In genomic region chr1:206684003-206684402, GRCh38 we compare ENCODE assay signal across 9 cellular contexts. TPM values are rescaled to one million over a fixed set of nuclear protein-coding genes. Genes with fewer than 3 reads are reported as not detected.
DNase-seq lines count a peak whose midpoint lies in the region; ATAC-seq, FAIRE-seq and TF ChIP-seq lines count a peak whose summit lies in the region.
"Had no signal": no experiment of that assay in that cellular context is flagged by ENCODE, and none has a peak within 500 bp of the region (broad histone marks: within the 10 kb centered on the region; RNA-seq: fewer than 3 reads in every experiment).

No MANE protein-coding gene starts in this region.

- H3K4ac ChIP-seq in mesenchymal stem cell (ENCODE audit: low read depth in 1 of 2, low read length in 2 of 2) = no peak overlapping the region

- no peak overlapping the region for H3K27ac Mint-ChIP-seq in stimulated activated naive CD8-positive, alpha-beta T cell treated with anti-CD3 and anti-CD28 coated beads, Interleukin-15, Interleukin-2, amounts not matched to agents 100 ng/mL and 50 ng/mL, for 24 hours

- H3K4me3 Mint-ChIP-seq in stimulated activated naive CD8-positive, alpha-beta T cell treated with anti-CD3 and anti-CD28 coated beads, Interleukin-15, Interleukin-2, amounts not matched to agents 100 ng/mL and 50 ng/mL, for 24 hours = peak overlapping the region; percentile 82

- no peak for TF ChIP-seq POLR2A in breast epithelium (IDR thresholded peaks at IDR 0.05)

- H3K36me3 ChIP-seq in breast epithelium = no peaks in the 10 kb centered on the region
- no peaks in the 10 kb centered on the region for H3K36me3 ChIP-seq in mesenchymal stem cell (ENCODE audit: control insufficient read depth in 1 of 2, insufficient read depth in 2 of 2, low read depth in 1 of 2, low read length in 2 of 2)
- H3K36me3 ChIP-seq: uterus had no signal

- H3K9me3 Mint-ChIP-seq in stimulated activated naive CD8-positive, alpha-beta T cell treated with anti-CD3 and anti-CD28 coated beads, Interleukin-15, Interleukin-2, amounts not matched to agents 100 ng/mL and 50 ng/mL, for 24 hours = no peaks in the 10 kb centered on the region

- no peak overlapping the region for H2AK5ac ChIP-seq in mesenchymal stem cell (ENCODE audit: low read length, severe bottlenecking)

- no peak overlapping the region for H3K14ac ChIP-seq in mesenchymal stem cell (ENCODE audit: low read length in 2 of 2)

- peaks cover 2% of the 10 kb centered on the region for H3K79me1 ChIP-seq in mesenchymal stem cell (replicated peaks; ENCODE audit: low read length, poor library complexity, severe bottlenecking)

- 71% methylated on average over 5 of the region's 8 CpGs for WGBS in mesenchymal stem cell

- no peak for DNase-seq in stimulated activated naive CD8-positive, alpha-beta T cell treated with anti-CD3 and anti-CD28 coated beads, Interleukin-15, Interleukin-2, amounts not matched to agents 100 U/mL and 50 U/mL, for 24 hours
- no peak for DNase-seq in breast epithelium (ENCODE audit: low spot score in 2 of 2)
- DNase-seq in mesenchymal stem cell = no peak
- DNase-seq in NCI-H1930 (lab: John Stamatoyannopoulos, UW) = no peak
- no peak for DNase-seq in HTR-8/SVneo (ENCODE audit: insufficient read length, low spot score)
- no peak for DNase-seq in Kasumi-1 (lab: John Stamatoyannopoulos, UW)

- no peak overlapping the region for H2BK15ac ChIP-seq in mesenchymal stem cell (ENCODE audit: low read depth, poor library complexity, severe bottlenecking)

- no peak overlapping the region for H3K23ac ChIP-seq in mesenchymal stem cell (ENCODE audit: low read length in 2 of 2)

- no peak overlapping the region for H2AFZ ChIP-seq in mesenchymal stem cell (ENCODE audit: low read depth, low read length)

- no peak overlapping the region for H2BK5ac ChIP-seq in mesenchymal stem cell (ENCODE audit: low read depth, low read length, poor library complexity, severe bottlenecking)

- no peak overlapping the region for H2BK120ac ChIP-seq in mesenchymal stem cell (ENCODE audit: low read depth, low read length)

- TF ChIP-seq CTCF in breast epithelium (IDR thresholded peaks at IDR 0.05) = no peak

- H3K9ac ChIP-seq in mesenchymal stem cell (ENCODE audit: low read length) = peak overlapping the region; percentile 79

- H3K36me3 Mint-ChIP-seq in stimulated activated naive CD8-positive, alpha-beta T cell treated with anti-CD3 and anti-CD28 coated beads, Interleukin-15, Interleukin-2, amounts not matched to agents 100 ng/mL and 50 ng/mL, for 24 hours (ENCODE audit: low read depth) = peaks cover 13% of the 10 kb centered on the region

- peaks cover 81% of the 10 kb centered on the region for H3K4me1 Mint-ChIP-seq in stimulated activated naive CD8-positive, alpha-beta T cell treated with anti-CD3 and anti-CD28 coated beads, Interleukin-15, Interleukin-2, amounts not matched to agents 100 ng/mL and 50 ng/mL, for 24 hours (ENCODE audit: low read depth)

- FAIRE-seq in HTR-8/SVneo (lab: Jason Lieb, UNC) = no peak

- no peak overlapping the region for H2BK12ac ChIP-seq in mesenchymal stem cell (ENCODE audit: low read length in 2 of 2)

- H3K27me3 ChIP-seq in breast epithelium (no peaks in the 10 kb centered on the region), mesenchymal stem cell (ENCODE audit: control insufficient read depth in 1 of 2, insufficient read depth in 1 of 2, low read length in 2 of 2) (peaks cover 0 to 10% of the 10 kb centered on the region in 2 experiments)
- H3K27me3 ChIP-seq: uterus had no signal

- ATAC-seq in stimulated activated naive CD8-positive, alpha-beta T cell treated with anti-CD3 and anti-CD28 coated beads, Interleukin-15, Interleukin-2, amounts not matched to agents 100 U/mL and 50 U/mL, for 24 hours = no peak
- no peak for ATAC-seq in GM21825 (IDR thresholded peaks at IDR 0.05; ENCODE audit: unreplicated experiment)

- intact Hi-C loops in breast epithelium (cut with DNase I; ENCODE audit: low total_unique reads) = no loop called here

- H4K8ac ChIP-seq in mesenchymal stem cell (ENCODE audit: low read length) = no peak overlapping the region

- no peak overlapping the region for H4K91ac ChIP-seq in mesenchymal stem cell (ENCODE audit: low read length)

- H3K4me3 ChIP-seq in breast epithelium (peak overlapping the region in 2 of 3 donors; percentile 75 to 76), mesenchymal stem cell (ENCODE audit: insufficient read depth in 1 of 2, low read depth in 1 of 2, low read length in 2 of 2) (peak overlapping the region in 1 of 2 experiments; percentile 87)

- H3K9me3 ChIP-seq in breast epithelium = no peaks in the 10 kb centered on the region
- H3K9me3 ChIP-seq in mesenchymal stem cell (ENCODE audit: control insufficient read depth, low read length) = no peaks in the 10 kb centered on the region
- H3K9me3 ChIP-seq: uterus had no signal

- peak overlapping the region in 1 of 2 donors; percentile 97 for H3K27ac ChIP-seq in breast epithelium
- H3K27ac ChIP-seq in mesenchymal stem cell (ENCODE audit: low read length, poor library complexity, severe bottlenecking) = no peak overlapping the region

- H3K18ac ChIP-seq in mesenchymal stem cell (ENCODE audit: low read depth in 1 of 2, low read length in 2 of 2) = no peak overlapping the region

- H3K4me1 ChIP-seq in breast epithelium (peaks cover 0 to 17% of the 10 kb centered on the region in 2 donors), mesenchymal stem cell (ENCODE audit: control insufficient read depth, insufficient read depth, low read depth, low read length) (peaks cover 16% of the 10 kb centered on the region)

- H3K4me2 ChIP-seq in mesenchymal stem cell (ENCODE audit: low read length, poor library complexity, severe bottlenecking) = peak overlapping the region; percentile 90

- peaks cover 3% of the 10 kb centered on the region for H3K27me3 Mint-ChIP-seq in stimulated activated naive CD8-positive, alpha-beta T cell treated with anti-CD3 and anti-CD28 coated beads, Interleukin-15, Interleukin-2, amounts not matched to agents 100 ng/mL and 50 ng/mL, for 24 hours

RNA-seq across cellular contexts. Expression of gene MAPKAPK2, which starts 0.7 kb away (rescaled TPM):
- total RNA-seq in breast epithelium = 10 to 100 TPM; 47.4 to 69.2 (median 67.2) TPM
- polyA plus RNA-seq in mesenchymal stem cell (2013, experiment 1 of 2) = 73.7 TPM
- polyA plus RNA-seq in mesenchymal stem cell (2013, experiment 2 of 2) = 75.7 TPM

RNA-seq across cellular contexts. Expression of gene DYRK3, which starts 48.7 kb away (rescaled TPM):
- total RNA-seq in breast epithelium = 10 to 100 TPM in 2 of 3 donors, 1 to 10 TPM in 1; 7.8 to 39.4 (median 14.1) TPM
- polyA plus RNA-seq in mesenchymal stem cell (2013, experiment 1 of 2) = 12.2 TPM
- 12.4 TPM for polyA plus RNA-seq in mesenchymal stem cell (2013, experiment 2 of 2)
